Comparison of ENCODE assay signal across 8 cellular contexts in genomic region chr3:40452562-40452875, GRCh38. TPM values are rescaled to one million over a fixed set of nuclear protein-coding genes. Genes with fewer than 3 reads are reported as not detected.
DNase-seq lines count a peak whose midpoint lies in the region; ATAC-seq, FAIRE-seq and TF ChIP-seq lines count a peak whose summit lies in the region.

No MANE protein-coding gene starts in this region.

- H2BK15ac ChIP-seq in H1 (ENCODE audit: low read length), result no peak overlapping the region

- no peak overlapping the region for H3K14ac ChIP-seq in H1 (ENCODE audit: insufficient read length)

- DNase-seq in NB4 (ENCODE audit: low read depth) (no peak), H1 (ENCODE audit: low read depth in 1 of 2, low spot score in 2 of 2) (no peak), NCI-H1092 treated with DMSO at 0.1 percent for 48 hours (lab: John Stamatoyannopoulos, UW) (no peak), HuH-7 (ENCODE audit: low spot score) (no peak), ureter (ENCODE audit: low spot score) (no peak)

- H3K56ac ChIP-seq in H1 (replicated peaks; ENCODE audit: insufficient read length, low read depth, low read length), result peak overlapping the region; percentile 66

- H3K23ac ChIP-seq in H1 (ENCODE audit: insufficient read length), result no peak overlapping the region

- H2BK5ac ChIP-seq in H1 (ENCODE audit: low read depth, low read length), result peak overlapping the region; percentile 86

- H4K91ac ChIP-seq in H1 (replicated peaks; ENCODE audit: insufficient read length, low read length), result peak overlapping the region; percentile 39

- no peak for TF ChIP-seq CTCF in NB4 (IDR thresholded peaks at IDR 0.05; ENCODE audit: low read depth, low read length)
- TF ChIP-seq CTCF in H1 (IDR thresholded peaks at IDR 0.05; ENCODE audit: control extremely low read depth in 1 of 3, insufficient read depth in 1 of 3, low read depth in 1 of 3, low read length in 3 of 3), result no peak
- TF ChIP-seq CTCF in neural cell (IDR thresholded peaks at IDR 0.05; ENCODE audit: poor library complexity, severe bottlenecking), result no peak

- WGBS in H1 (ENCODE audit: extremely low coverage in 1 of 2, insufficient coverage in 1 of 2, insufficient read length in 1 of 2, insufficient replicate concordance in 2 of 2, low coverage in 1 of 2, low lambda C conversion rate in 2 of 2, missing lambda C conversion rate in 1 of 2), 2 experiments, result 5% methylated on average over 7 of the region's 7 CpGs; no CpG with 5 or more reads in 1 of the 2 experiments

- ATAC-seq in GM21723 (IDR thresholded peaks at IDR 0.05; ENCODE audit: unreplicated experiment), result no peak

- H3F3A ChIP-seq in neural cell (ENCODE audit: insufficient read depth, low read length, poor library complexity, severe bottlenecking), result peaks cover 2% of the 10 kb centered on the region

- H3K9ac ChIP-seq in BLaER1 treated with 17β-estradiol and CSF1 and Interleukin-3, amounts not matched to agents 10 nM and 100 nM, result peak overlapping the region; percentile 78 to 86 (median 82)
- H3K9ac ChIP-seq in H1 (replicated peaks in 1 of 4; ENCODE audit: extremely low read depth in 1 of 4, low read depth in 3 of 4, low read length in 3 of 4) (peak overlapping the region; percentile 93 to 95 (median 94)), neural cell (ENCODE audit: low read length) (peak overlapping the region; percentile 94)

- no peaks in the 10 kb centered on the region for H3K9me3 ChIP-seq in BLaER1 treated with 17β-estradiol and CSF1 and Interleukin-3, amounts not matched to agents 10 nM and 100 nM (replicated peaks in 1 of 11)
- no peaks in the 10 kb centered on the region for H3K9me3 ChIP-seq in H1 (ENCODE audit: insufficient read depth in 2 of 2, low read depth in 1 of 2, low read length in 1 of 2)
- H3K9me3 ChIP-seq in neural cell (ENCODE audit: low read length), result no peaks in the 10 kb centered on the region

- no peaks in the 10 kb centered on the region for H3K79me1 ChIP-seq in H1 (ENCODE audit: low read depth, low read length)

- H3K27ac ChIP-seq in BLaER1 treated with 17β-estradiol and CSF1 and Interleukin-3, amounts not matched to agents 10 nM and 100 nM, result peak overlapping the region; percentile 73 to 86 (median 81)
- H3K27ac ChIP-seq in H1 (ENCODE audit: low read depth, low read length), result peak overlapping the region; percentile 94
- H3K27ac ChIP-seq in neural cell (ENCODE audit: low read length), result peak overlapping the region; percentile 94

- no peaks in the 10 kb centered on the region for H3K27me3 ChIP-seq in BLaER1 treated with 17β-estradiol and CSF1 and Interleukin-3, amounts not matched to agents 10 nM and 100 nM
- H3K27me3 ChIP-seq in H1 (replicated peaks in 1 of 4; ENCODE audit: control insufficient read depth in 3 of 4, extremely low read depth in 1 of 4, insufficient read depth in 3 of 4, low read length in 3 of 4) (no peaks in the 10 kb centered on the region), neural cell (ENCODE audit: insufficient read depth, low read depth, low read length) (no peaks in the 10 kb centered on the region)

- H3K23me2 ChIP-seq in H1 (ENCODE audit: low read depth, low read length), result peaks cover 6% of the 10 kb centered on the region

- peaks cover 21 to 32% (median 29%) of the 10 kb centered on the region in 10 experiments for H3K4me1 ChIP-seq in BLaER1 treated with 17β-estradiol and CSF1 and Interleukin-3, amounts not matched to agents 10 nM and 100 nM
- H3K4me1 ChIP-seq in H1 (replicated peaks in 1 of 4; ENCODE audit: control insufficient read depth in 3 of 4, insufficient read depth in 4 of 4, low read length in 3 of 4), result peaks cover 0 to 3% (median 0%) of the 10 kb centered on the region in 4 experiments; a peak in 1 of 7 replicates

- no peak for TF ChIP-seq EP300 in H1 (IDR thresholded peaks at IDR 0.05; ENCODE audit: borderline replicate concordance in 1 of 2, low read depth in 2 of 2, low read length in 2 of 2)
- TF ChIP-seq EP300 in neural cell (conservative IDR thresholded peaks at IDR 0.05; ENCODE audit: poor library complexity, severe bottlenecking), result no peak

- H2AK5ac ChIP-seq in H1 (ENCODE audit: low read depth, low read length), result no peak overlapping the region

- H3K4me2 ChIP-seq in BLaER1 treated with 17β-estradiol and CSF1 and Interleukin-3, amounts not matched to agents 10 nM and 100 nM, result peak overlapping the region; percentile 76 to 95 (median 87)
- H3K4me2 ChIP-seq in H1 (ENCODE audit: insufficient read depth in 1 of 2, low read depth in 2 of 2, low read length in 2 of 2) (peak overlapping the region; percentile 73 to 99), neural cell (ENCODE audit: low read length) (peak overlapping the region; percentile 41)

- peaks cover 0 to 3% (median 0%) of the 10 kb centered on the region in 11 experiments; a peak in 8 of 22 replicates for H4K20me1 ChIP-seq in BLaER1 treated with 17β-estradiol and CSF1 and Interleukin-3, amounts not matched to agents 10 nM and 100 nM
- H4K20me1 ChIP-seq in H1 (replicated peaks in 1 of 2; ENCODE audit: control insufficient read depth in 1 of 2, insufficient read depth in 2 of 2, low read length in 2 of 2) (no peaks in the 10 kb centered on the region), neural cell (ENCODE audit: insufficient read depth) (no peaks in the 10 kb centered on the region)

- POLR2A ChIA-PET in H1 (lab: Charles Lee; ENCODE audit: partially characterized antibody), result interaction anchor here (0.6 to 5.7 kb wide), 6 partner anchors 8 to 144 kb away, joined by 3 to 50 read pairs (median 6); partner anchors contain the start of gene ZNF621

- H2BK20ac ChIP-seq in H1 (ENCODE audit: low read length), result no peak overlapping the region

- CTCF ChIA-PET in H1 (lab: Charles Lee; ENCODE audit: partially characterized antibody), result interaction anchor here (1.0 kb wide), 1 partner anchor 261 kb away, joined by 4 read pairs; no protein-coding TSS in a partner anchor

- H3K18ac ChIP-seq in H1 (ENCODE audit: extremely low read depth, low read length), result peak overlapping the region; percentile 39; the same call in 1 of the 2 replicates

- TF ChIP-seq POLR2A in NB4 (IDR thresholded peaks at IDR 0.05; ENCODE audit: extremely low read depth, insufficient read length), result no peak
- TF ChIP-seq POLR2A in H1 (IDR thresholded peaks at IDR 0.05; ENCODE audit: control extremely low read depth in 1 of 2, low read depth in 2 of 2, low read length in 2 of 2), result no peak

- H3K36me3 ChIP-seq in BLaER1 treated with 17β-estradiol and CSF1 and Interleukin-3, amounts not matched to agents 10 nM and 100 nM, result peaks cover 0 to 4% (median 0%) of the 10 kb centered on the region in 11 experiments; a peak in 1 of 22 replicates
- no peaks in the 10 kb centered on the region for H3K36me3 ChIP-seq in H1 (ENCODE audit: control insufficient read depth in 2 of 4, insufficient read depth in 4 of 4, low read length in 3 of 4)
- H3K36me3 ChIP-seq in neural cell (ENCODE audit: insufficient read depth, low read length), result no peaks in the 10 kb centered on the region

- H2BK12ac ChIP-seq in H1 (ENCODE audit: low read depth, low read length), result peak overlapping the region; percentile 88; the same call in 1 of the 2 replicates

- H4K5ac ChIP-seq in H1 (ENCODE audit: insufficient read length, low read depth, low read length), result no peak overlapping the region

- H3K9me2 ChIP-seq in neural cell (ENCODE audit: insufficient read depth, low read length), result no peaks in the 10 kb centered on the region

- H2AFZ ChIP-seq in H1 (ENCODE audit: low read length), result peak overlapping the region; percentile 87; the same call in 1 of the 2 replicates
- peak overlapping the region; percentile 94 for H2AFZ ChIP-seq in neural cell (ENCODE audit: low read depth, low read length)

- peak overlapping the region; percentile 97; the same call in 1 of the 2 replicates for H4K8ac ChIP-seq in H1 (ENCODE audit: extremely low read depth, insufficient read depth, low read length)

- no peak for FAIRE-seq in H1 (lab: Jason Lieb, UNC)

- H2BK120ac ChIP-seq in H1 (replicated peaks; ENCODE audit: low read depth, low read length), result no peak overlapping the region

- no peak overlapping the region for H3K4ac ChIP-seq in H1 (replicated peaks; ENCODE audit: insufficient read length, low read depth, low read length)

- TF ChIP-seq RAD21 in H1 (IDR thresholded peaks at IDR 0.05 in 1 of 2, conservative IDR thresholded peaks at IDR 0.05 in 1 of 2; ENCODE audit: low read depth in 2 of 2, low read length in 2 of 2), result no peak
- TF ChIP-seq RAD21 in neural cell (conservative IDR thresholded peaks at IDR 0.05), result no peak

- H3K4me3 ChIP-seq in BLaER1 treated with 17β-estradiol and CSF1 and Interleukin-3, amounts not matched to agents 10 nM and 100 nM, result peak overlapping the region; percentile 60 to 74 (median 71)
- H3K4me3 ChIP-seq in NB4 (ENCODE audit: low read depth, low read length) (peak overlapping the region; percentile 79), H1 (ENCODE audit: extremely low read depth in 1 of 4, insufficient read depth in 2 of 4, low read depth in 3 of 4, low read length in 4 of 4) (peak overlapping the region; percentile 75 to 91 (median 82)), neural cell (ENCODE audit: low read length) (peak overlapping the region; percentile 78)

- H3K79me2 ChIP-seq in H1 (ENCODE audit: control insufficient read depth in 1 of 2, insufficient read depth in 2 of 2, low read length in 2 of 2) (peaks cover 3 to 4% of the 10 kb centered on the region in 2 experiments; a peak in 3 of 4 replicates), neural cell (replicated peaks; ENCODE audit: insufficient read depth, low read length) (peaks cover 3% of the 10 kb centered on the region)

RNA-seq across cellular contexts. Expression of gene RPL14, which starts 4.6 kb away (rescaled TPM):
- 2,341 and 2,363 TPM in 2 replicates for total RNA-seq in H1 (2021; fragmentation: NEBNext Ultra II Directional; extraction: Animal tissue kit (Norgen Biotek cat#: 25700))
- polyA plus RNA-seq in H1 (2011; rRNA removed), result 201 and 1,192 TPM in 2 replicates
- polyA plus RNA-seq in H1 (2011; cell fraction: cytosol; rRNA removed), result 488 TPM
- 388 TPM for polyA plus RNA-seq in H1 (2011; cell fraction: nucleus; rRNA removed)
- polyA plus RNA-seq in H1 (2012, experiment 1 of 2), result 1,251 to 1,928 TPM (median 1,513 TPM) in 4 replicates
- 434 TPM for polyA plus RNA-seq in H1 (2012, experiment 2 of 2)
- 1,499 TPM for polyA plus RNA-seq in H1 (2013, experiment 1 of 2)
- 1,447 TPM for polyA plus RNA-seq in H1 (2013, experiment 2 of 2)
- 455 and 547 TPM in 2 replicates for polyA minus RNA-seq in H1 (2011; rRNA and poly(A)+ RNA removed)
- 929 TPM for polyA minus RNA-seq in H1 (2011; cell fraction: cytosol; rRNA and poly(A)+ RNA removed)
- polyA minus RNA-seq in H1 (2011; cell fraction: nucleus; rRNA and poly(A)+ RNA removed), result 302 TPM
- 273 and 288 TPM in 2 replicates for polyA plus RNA-seq in neural cell
- polyA minus RNA-seq in neural cell, result 150 and 192 TPM in 2 replicates
- total RNA-seq in ureter, result 2,169 TPM

RNA-seq across cellular contexts. Expression of gene ZNF619, which starts 24.4 kb away (rescaled TPM):
- total RNA-seq in H1 (2021; fragmentation: NEBNext Ultra II Directional; extraction: Animal tissue kit (Norgen Biotek cat#: 25700)), result 7.0 and 8.2 TPM in 2 replicates
- polyA plus RNA-seq in H1 (2011; rRNA removed) (2.2 and 2.3 TPM in 2 replicates), neural cell (0.33 and 0.78 TPM in 2 replicates)
- 2.4 TPM for polyA plus RNA-seq in H1 (2011; cell fraction: cytosol; rRNA removed)
- 2.6 TPM for polyA plus RNA-seq in H1 (2011; cell fraction: nucleus; rRNA removed)
- 1.6 to 2.3 TPM (median 1.9 TPM) in 4 replicates for polyA plus RNA-seq in H1 (2012, experiment 1 of 2)
- 0.39 TPM for polyA plus RNA-seq in H1 (2012, experiment 2 of 2)
- 4.3 TPM for polyA plus RNA-seq in H1 (2013, experiment 1 of 2)
- polyA plus RNA-seq in H1 (2013, experiment 2 of 2), result 4.5 TPM
- 9.5 and 10.1 TPM in 2 replicates for polyA minus RNA-seq in H1 (2011; rRNA and poly(A)+ RNA removed)
- 3.4 TPM for polyA minus RNA-seq in H1 (2011; cell fraction: cytosol; rRNA and poly(A)+ RNA removed)
- polyA minus RNA-seq in H1 (2011; cell fraction: nucleus; rRNA and poly(A)+ RNA removed), result 6.2 TPM
- 1.6 and 2.2 TPM in 2 replicates for polyA minus RNA-seq in neural cell
- 10.6 TPM for total RNA-seq in ureter

RNA-seq across cellular contexts. Expression of gene ZNF620, which starts 53.3 kb away (rescaled TPM):
- total RNA-seq in H1 (2021; fragmentation: NEBNext Ultra II Directional; extraction: Animal tissue kit (Norgen Biotek cat#: 25700)), result 20.2 and 21.4 TPM in 2 replicates
- polyA plus RNA-seq in H1 (2011; rRNA removed), result 5.1 and 5.3 TPM in 2 replicates
- polyA plus RNA-seq in H1 (2011; cell fraction: cytosol; rRNA removed), result 8.4 TPM
- polyA plus RNA-seq in H1 (2011; cell fraction: nucleus; rRNA removed), result 7.3 TPM
- polyA plus RNA-seq in H1 (2012, experiment 1 of 2), result 8.1 to 11.6 TPM (median 10.8 TPM) in 4 replicates
- polyA plus RNA-seq in H1 (2012, experiment 2 of 2), result 1.4 TPM
- polyA plus RNA-seq in H1 (2013, experiment 1 of 2), result 11.6 TPM
- 11.0 TPM for polyA plus RNA-seq in H1 (2013, experiment 2 of 2)
- polyA minus RNA-seq in H1 (2011; rRNA and poly(A)+ RNA removed), result 12.3 and 16.0 TPM in 2 replicates
- 11.3 TPM for polyA minus RNA-seq in H1 (2011; cell fraction: cytosol; rRNA and poly(A)+ RNA removed)
- 17.8 TPM for polyA minus RNA-seq in H1 (2011; cell fraction: nucleus; rRNA and poly(A)+ RNA removed)
- polyA plus RNA-seq in neural cell, result 20.2 and 31.0 TPM in 2 replicates
- polyA minus RNA-seq in neural cell, result 48.5 and 52.0 TPM in 2 replicates
- total RNA-seq in ureter, result 5.4 TPM
